In the genomic region with DNA sequence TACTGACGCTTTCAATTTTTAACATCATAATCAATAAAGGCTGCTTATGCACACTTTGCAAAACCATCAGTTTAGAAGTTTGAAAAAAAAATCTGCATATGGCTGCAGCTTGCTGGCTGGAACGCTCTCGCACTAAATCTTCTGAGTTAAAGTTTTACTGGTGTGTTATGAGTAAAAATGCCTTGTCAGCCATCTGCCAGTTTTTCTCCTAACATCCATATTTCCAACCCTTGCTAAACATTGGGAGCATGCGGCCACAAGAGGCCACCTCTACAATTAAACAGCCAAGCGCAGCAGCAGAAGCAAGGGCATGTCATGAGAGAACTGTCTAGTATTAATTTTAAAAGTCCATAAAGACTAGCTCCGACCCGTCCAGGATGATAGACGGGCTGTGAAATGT, we compare ENCODE assay signal across 15 cellular contexts.
"Had no signal": no experiment of that assay in that cellular context is flagged by ENCODE, and none has a peak within 500 bp of the region (broad histone marks: within the 10 kb centered on the region; RNA-seq: fewer than 3 reads in every experiment).

No MANE protein-coding gene starts in this region.

- H3K27me3 ChIP-seq: esophagus muscularis mucosa, gastrocnemius medialis, pancreas, stomach, testis had no signal

- H3K36me3 ChIP-seq: esophagus muscularis mucosa, gastrocnemius medialis, heart right ventricle, pancreas, stomach had no signal

- H3K4me1 ChIP-seq: esophagus muscularis mucosa, gastrocnemius medialis, pancreas, testis had no signal

- H3K9me3 ChIP-seq: esophagus muscularis mucosa, gastrocnemius medialis, heart right ventricle, pancreas, stomach, testis had no signal

- ATAC-seq: activated naive CD8-positive, alpha-beta T cell treated with anti-CD3 and anti-CD28 coated beads, Interleukin-2, amount 50 U/mL, for 24 hours; gastrocnemius medialis; heart right ventricle; left ventricle myocardium superior had no signal

- H3K4me3 ChIP-seq: esophagus muscularis mucosa, gastrocnemius medialis, heart right ventricle, pancreas, stomach, testis had no signal

- H3K27ac ChIP-seq: esophagus muscularis mucosa, gastrocnemius medialis, heart right ventricle, pancreas, stomach, testis had no signal

- DNase-seq: activated CD4-positive, alpha-beta T cell treated with anti-CD3 and anti-CD28 coated beads for 1 hour; activated CD4-positive, alpha-beta T cell treated with anti-CD3 and anti-CD28 coated beads, Interleukin-2, amount 50 U/mL, for 4 hours; activated naive CD4-positive, alpha-beta T cell treated with anti-CD3 and anti-CD28 coated beads for 36 hours; activated naive CD8-positive, alpha-beta T cell treated with anti-CD3 and anti-CD28 coated beads, Interleukin-2, amount 50 U/mL, for 24 hours; activated T-cell treated with anti-CD3 and anti-CD28 coated beads for 4 hours; aorta; gastrocnemius medialis; heart right ventricle; left ventricle myocardium superior; nephron progenitor cell; pancreas; stimulated activated CD4-positive, alpha-beta T cell treated with anti-CD3 and anti-CD28 coated beads, Interleukin-1b, Interleukin-23, amount 100 ng/mL, for 48 hours; stomach; testis had no signal
